12 cellular contexts compared by ENCODE assay signal in the genomic region with DNA sequence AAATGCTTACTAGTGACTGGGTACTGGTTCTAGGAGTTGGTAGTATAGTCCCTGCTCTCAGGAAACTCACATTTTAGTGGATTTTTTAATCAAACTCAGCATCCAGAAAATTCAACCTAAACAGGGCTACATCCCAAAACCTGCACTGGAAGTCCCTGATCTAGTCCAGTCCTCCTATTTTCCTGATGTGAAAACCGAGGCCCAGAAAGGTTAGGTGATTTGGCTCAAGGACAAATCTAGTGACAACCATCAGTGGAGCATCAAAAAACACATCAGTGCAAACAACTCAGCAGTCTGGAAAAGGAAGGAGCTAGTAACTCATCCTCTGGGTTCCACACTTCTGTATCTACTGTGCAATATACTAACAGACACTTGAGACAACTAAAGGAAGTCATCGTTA. TPM values are rescaled to one million over a fixed set of nuclear protein-coding genes. Genes with fewer than 3 reads are reported as not detected.
DNase-seq lines count a peak whose midpoint lies in the region; ATAC-seq and TF ChIP-seq lines count a peak whose summit lies in the region.
"Had no signal": no experiment of that assay in that cellular context is flagged by ENCODE, and none has a peak within 500 bp of the region (broad histone marks: within the 10 kb centered on the region; RNA-seq: fewer than 3 reads in every experiment).

No MANE protein-coding gene starts in this region.

- no peak for TF ChIP-seq CTCF in Panc1 (IDR thresholded peaks at IDR 0.05)

- peak overlapping the region; percentile 5; the same call in 1 of the 2 replicates for H3K27ac ChIP-seq in Panc1 (ENCODE audit: low read length)
- peak overlapping the region; percentile 45 for H3K27ac ChIP-seq in effector memory CD4-positive, alpha-beta T cell (ENCODE audit: insufficient read depth, low read length, poor library complexity, severe bottlenecking)

- intact Hi-C loops in Panc1 (cut with micrococcal nuclease; ENCODE audit: unreplicated experiment): no loop called here

- H3K9me3 ChIP-seq in Panc1 (ENCODE audit: control insufficient read depth, insufficient read depth, low read depth, low read length): no peaks in the 10 kb centered on the region
- no peaks in the 10 kb centered on the region for H3K9me3 ChIP-seq in effector memory CD4-positive, alpha-beta T cell (ENCODE audit: control insufficient read depth, low read length)
- no peaks in the 10 kb centered on the region for H3K9me3 ChIP-seq in MG63

- H3K27ac Mint-ChIP-seq in activated T-cell treated with anti-CD3 and anti-CD28 coated beads, Interleukin-2, amount 50 U/mL, for 72 hours: peak overlapping the region; percentile 22
- peak overlapping the region; percentile 52 to 56 for H3K27ac Mint-ChIP-seq in stimulated activated naive CD8-positive, alpha-beta T cell treated with anti-CD3 and anti-CD28 coated beads, Interleukin-15, amount 100 ng/mL, for 72 hours

- H3K27me3 ChIP-seq in Panc1 (ENCODE audit: control insufficient read depth, insufficient read depth, low read length): no peaks in the 10 kb centered on the region
- H3K27me3 ChIP-seq in effector memory CD4-positive, alpha-beta T cell (replicated peaks; ENCODE audit: control insufficient read depth, insufficient read depth, low read length, poor library complexity, severe bottlenecking): no peaks in the 10 kb centered on the region
- H3K27me3 ChIP-seq in MG63: no peaks in the 10 kb centered on the region

- no peak overlapping the region for H3K4me3 ChIP-seq in Panc1 (ENCODE audit: low read depth in 2 of 2, low read length in 2 of 2)
- no peak overlapping the region for H3K4me3 ChIP-seq in effector memory CD4-positive, alpha-beta T cell (ENCODE audit: insufficient read depth, low read depth, low read length, poor library complexity, severe bottlenecking)
- H3K4me3 ChIP-seq in MG63: no peak overlapping the region

- POLR2A ChIA-PET in Panc1 (lab: Charles Lee): no interaction called here

- H3K36me3 ChIP-seq in Panc1 (ENCODE audit: control insufficient read depth, insufficient read depth, low read length): no peaks in the 10 kb centered on the region
- peaks cover 8% of the 10 kb centered on the region for H3K36me3 ChIP-seq in effector memory CD4-positive, alpha-beta T cell (ENCODE audit: control insufficient read depth, insufficient read depth, low read length)
- H3K36me3 ChIP-seq in MG63: no peaks in the 10 kb centered on the region

- peaks cover 2 to 3% of the 10 kb centered on the region in 2 donors for H3K9me3 Mint-ChIP-seq in activated T-cell treated with anti-CD3 and anti-CD28 coated beads, Interleukin-2, amount 50 U/mL, for 72 hours
- peaks cover 0 to 5% of the 10 kb centered on the region in 2 donors for H3K9me3 Mint-ChIP-seq in stimulated activated naive CD8-positive, alpha-beta T cell treated with anti-CD3 and anti-CD28 coated beads, Interleukin-15, amount 100 ng/mL, for 72 hours

- H3K4me1 ChIP-seq in Panc1 (ENCODE audit: control insufficient read depth, insufficient read depth, low read length): peaks cover 16% of the 10 kb centered on the region
- peaks cover 44% of the 10 kb centered on the region for H3K4me1 ChIP-seq in effector memory CD4-positive, alpha-beta T cell (ENCODE audit: control insufficient read depth, insufficient read depth, low read length, poor library complexity, severe bottlenecking)

- DNase-seq in activated T-cell treated with anti-CD3 and anti-CD28 coated beads, Interleukin-2, amount 50 U/mL, for 72 hours: no peak
- no peak for DNase-seq in activated T-cell treated with anti-CD3 and anti-CD28 coated beads, Interleukin-2, amount 50 U/mL, for 48 hours
- no peak for DNase-seq in Panc1 (ENCODE audit: low read depth, low spot score)
- DNase-seq in effector memory CD4-positive, alpha-beta T cell: no peak
- no peak for DNase-seq in stimulated activated naive CD8-positive, alpha-beta T cell treated with anti-CD3 and anti-CD28 coated beads, Interleukin-15, amount 100 ng/mL, for 72 hours
- no peak for DNase-seq in DMS53 treated with DMSO at 0.1 percent for 48 hours (lab: John Stamatoyannopoulos, UW; ENCODE audit: unreplicated experiment)
- no peak for DNase-seq in MG63
- DNase-seq: activated gamma-delta T cell, foreskin fibroblast, NCI-H1436 treated with DMSO at 0.1 percent for 48 hours, NCI-H524 had no signal

- H3K4me3 Mint-ChIP-seq in activated T-cell treated with anti-CD3 and anti-CD28 coated beads, Interleukin-2, amount 50 U/mL, for 72 hours: peak overlapping the region; percentile 58 to 66
- H3K4me3 Mint-ChIP-seq in stimulated activated naive CD8-positive, alpha-beta T cell treated with anti-CD3 and anti-CD28 coated beads, Interleukin-15, amount 100 ng/mL, for 72 hours: peak overlapping the region; percentile 69 to 75

- CTCF ChIA-PET in Panc1 (lab: Charles Lee): interaction anchor here (0.6 to 0.7 kb wide), 2 partner anchors 11 to 127 kb away, joined by 4 to 9 read pairs; no protein-coding TSS in a partner anchor

- H3K4me1 Mint-ChIP-seq in activated T-cell treated with anti-CD3 and anti-CD28 coated beads, Interleukin-2, amount 50 U/mL, for 72 hours (ENCODE audit: low read depth): peaks cover 89% of the 10 kb centered on the region
- peaks cover 98% of the 10 kb centered on the region for H3K4me1 Mint-ChIP-seq in stimulated activated naive CD8-positive, alpha-beta T cell treated with anti-CD3 and anti-CD28 coated beads, Interleukin-15, amount 100 ng/mL, for 72 hours

- H3K27me3 Mint-ChIP-seq in activated T-cell treated with anti-CD3 and anti-CD28 coated beads, Interleukin-2, amount 50 U/mL, for 72 hours (ENCODE audit: low read depth): no peaks in the 10 kb centered on the region
- H3K27me3 Mint-ChIP-seq in stimulated activated naive CD8-positive, alpha-beta T cell treated with anti-CD3 and anti-CD28 coated beads, Interleukin-15, amount 100 ng/mL, for 72 hours: no peaks in the 10 kb centered on the region

- peaks cover 0 to 2% of the 10 kb centered on the region in 2 donors for H3K36me3 Mint-ChIP-seq in activated T-cell treated with anti-CD3 and anti-CD28 coated beads, Interleukin-2, amount 50 U/mL, for 72 hours (ENCODE audit: insufficient read depth in 2 of 2)

- ATAC-seq in activated T-cell treated with anti-CD3 and anti-CD28 coated beads, Interleukin-2, amount 50 U/mL, for 72 hours (replicated peaks in 1 of 2): no peak
- ATAC-seq in Panc1 (0 out of 2 replicates have a peak, but pooled peaks have one; percentile 12), GM18502 (IDR thresholded peaks at IDR 0.05; ENCODE audit: poor library complexity, unreplicated experiment) (no peak)
- no peak for ATAC-seq in stimulated activated naive CD8-positive, alpha-beta T cell treated with anti-CD3 and anti-CD28 coated beads, Interleukin-15, amount 100 ng/mL, for 72 hours

- BruUV-seq in Panc1 (replicated peaks; lab: Mats Ljungman, UMichigan): no TSS peak

- in situ Hi-C loops in Panc1 (cut with HindIII; ENCODE audit: low pct_unique_long_range_greater_than_20kb, low sequenced_read_pairs): no loop called here

RNA-seq across cellular contexts. Expression of a gene that starts 38.2 kb away (rescaled TPM):
- 10 to 100 TPM; 41.1 to 48.3 TPM for total RNA-seq in activated T-cell treated with anti-CD3 and anti-CD28 coated beads, Interleukin-2, amount 50 U/mL, for 72 hours
- 70.6 TPM for total RNA-seq in Panc1 (2021; ENCODE audit: unreplicated experiment)
- polyA plus RNA-seq in Panc1 (2012; ENCODE audit: insufficient read length): 28.0 TPM
- 4.8 and 5.5 TPM in 2 replicates for total RNA-seq in MG63 (2014; rRNA removed; shearing (Covaris generic); ENCODE audit: low replicate concordance)
